Comparison of ENCODE assay signal across 8 cellular contexts in the genomic region with DNA sequence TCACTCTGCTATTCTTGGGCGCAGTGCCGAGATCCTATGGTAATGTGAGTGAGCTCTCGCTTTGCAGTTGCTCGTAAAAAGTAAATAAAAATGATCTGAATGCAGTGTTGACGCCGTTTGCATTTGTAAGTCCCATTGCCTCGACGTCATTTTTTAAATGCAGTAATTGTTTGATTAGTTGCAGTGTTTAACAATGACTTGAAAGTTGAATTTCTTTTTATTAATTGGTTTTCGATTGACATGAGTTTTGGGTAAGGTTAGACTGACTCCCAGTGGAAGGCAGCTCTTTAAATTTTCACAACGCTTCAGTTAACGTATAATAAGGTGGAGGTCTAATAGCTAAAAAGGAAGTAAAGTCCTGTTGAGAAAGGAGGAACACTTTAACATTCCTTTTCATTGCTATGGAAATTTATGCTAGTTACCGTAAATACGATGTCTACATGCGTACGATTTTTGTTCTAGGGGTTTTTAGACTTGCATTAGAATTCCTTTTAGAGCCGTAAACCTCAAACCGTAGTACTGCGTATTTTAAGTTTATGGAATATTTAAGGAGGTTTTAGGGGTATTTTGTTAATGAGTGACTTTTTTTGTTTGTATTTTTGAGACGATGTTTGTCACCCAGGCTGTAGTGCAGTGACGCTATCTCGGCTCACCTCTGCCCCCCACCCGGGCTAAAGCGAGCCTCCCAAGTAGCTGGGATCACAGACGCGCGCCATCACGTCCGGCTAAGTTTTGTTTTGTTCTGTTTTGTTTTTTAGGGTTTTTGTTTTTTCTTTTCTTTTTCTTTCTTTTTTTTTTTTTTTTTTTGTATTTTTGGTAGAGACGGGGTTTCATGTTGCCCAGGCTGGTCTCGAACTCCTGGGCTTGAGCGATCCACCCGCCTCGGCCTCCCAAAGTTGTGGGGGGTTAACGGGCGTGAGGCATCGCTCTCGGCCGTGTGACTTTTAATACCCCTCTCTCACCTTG. TPM values are rescaled to one million over a fixed set of nuclear protein-coding genes. Genes with fewer than 3 reads are reported as not detected.
DNase-seq lines count a peak whose midpoint lies in the region; ATAC-seq and TF ChIP-seq lines count a peak whose summit lies in the region.

No MANE protein-coding gene starts in this region.

- H4K20me1 ChIP-seq in BLaER1: peaks cover 56% of the 10 kb centered on the region

- H3K27ac ChIP-seq in BLaER1 (peak overlapping the region; percentile 100), endodermal cell (ENCODE audit: low read depth, low read length) (peak overlapping the region; percentile 100)

- no peaks in the 10 kb centered on the region for H3K27me3 Mint-ChIP-seq in endodermal cell (ENCODE audit: insufficient read depth)
- H3K27me3 Mint-ChIP-seq in nephron (ENCODE audit: low read depth): no peaks in the 10 kb centered on the region

- H3K36me3 Mint-ChIP-seq in endodermal cell (ENCODE audit: low read depth) (peaks cover 11% of the 10 kb centered on the region), nephron (ENCODE audit: low read depth) (peaks cover 5% of the 10 kb centered on the region)

- H3K4me3 ChIP-seq in BLaER1: peak overlapping the region; percentile 99
- H3K4me3 ChIP-seq in WI38 (ENCODE audit: low read depth, low read length): peak overlapping the region; percentile 99
- peak overlapping the region; percentile 88 for H3K4me3 ChIP-seq in endodermal cell (ENCODE audit: low read length)

- peaks cover 58% of the 10 kb centered on the region for H3K4me1 ChIP-seq in BLaER1
- peaks cover 11% of the 10 kb centered on the region for H3K4me1 ChIP-seq in endodermal cell (ENCODE audit: control insufficient read depth, insufficient read depth, low read length)

- ATAC-seq in HG03565 (IDR thresholded peaks at IDR 0.05; ENCODE audit: unreplicated experiment) (peak; percentile 3), GM18519 (IDR thresholded peaks at IDR 0.05; ENCODE audit: low FRiP score, unreplicated experiment) (no peak), GM18907 (IDR thresholded peaks at IDR 0.05; ENCODE audit: unreplicated experiment) (no peak), GM18909 (IDR thresholded peaks at IDR 0.05; ENCODE audit: poor library complexity, unreplicated experiment) (no peak)

- TF ChIP-seq CTCF in WI38 (IDR thresholded peaks at IDR 0.05; ENCODE audit: low read depth, low read length) (no peak), endodermal cell (conservative IDR thresholded peaks at IDR 0.05) (no peak), nephron (IDR thresholded peaks at IDR 0.05; ENCODE audit: unreplicated experiment in 3 of 3) (peak in 1 of 3 experiments; percentile 15)

- H3K9me3 Mint-ChIP-seq in endodermal cell (no peaks in the 10 kb centered on the region), nephron (no peaks in the 10 kb centered on the region)

- H3K4me3 Mint-ChIP-seq in endodermal cell: peak overlapping the region; percentile 100
- H3K4me3 Mint-ChIP-seq in nephron: peak overlapping the region; percentile 97 to 99 (median 97)

- no peaks in the 10 kb centered on the region for H3K9me3 ChIP-seq in BLaER1
- no peaks in the 10 kb centered on the region for H3K9me3 ChIP-seq in endodermal cell (ENCODE audit: control insufficient read depth, low read length)

- no peak for DNase-seq in endodermal cell

- H3K4me2 ChIP-seq in BLaER1: peak overlapping the region; percentile 91

- peaks cover 36% of the 10 kb centered on the region for H3K4me1 Mint-ChIP-seq in endodermal cell
- H3K4me1 Mint-ChIP-seq in nephron: peaks cover 40% of the 10 kb centered on the region

- H3K36me3 ChIP-seq in BLaER1 (0 out of 2 replicates have a peak, but pooled peaks cover 6% of the 10 kb centered on the region), endodermal cell (ENCODE audit: control insufficient read depth, insufficient read depth, low read length) (peaks cover 12% of the 10 kb centered on the region)

- WGBS in endodermal cell (ENCODE audit: insufficient coverage in 1 of 2, insufficient read length in 1 of 2), 2 experiments: 1 to 2% methylated on average over 20 to 32 of the region's 38 CpGs

- H3K27ac Mint-ChIP-seq in endodermal cell (peak overlapping the region; percentile 100), nephron (peak overlapping the region; percentile 99 to 100 (median 100))

- H3K27me3 ChIP-seq in BLaER1: no peaks in the 10 kb centered on the region
- no peaks in the 10 kb centered on the region for H3K27me3 ChIP-seq in endodermal cell (ENCODE audit: control insufficient read depth, insufficient read depth, low read length, poor library complexity, severe bottlenecking)

- H3K9ac ChIP-seq in BLaER1 (peak overlapping the region; percentile 100), endodermal cell (ENCODE audit: extremely low read depth, low read length, poor library complexity, severe bottlenecking) (peak overlapping the region; percentile 100)

RNA-seq across cellular contexts. Expression of a gene that starts 1.4 kb away (rescaled TPM):
- 100 to 1,000 TPM; 457 to 505 TPM for total RNA-seq in endodermal cell
- 438 TPM for polyA plus RNA-seq in endodermal cell (2013, experiment 1 of 2)
- 420 TPM for polyA plus RNA-seq in endodermal cell (2013, experiment 2 of 2)
